In the genomic region with DNA sequence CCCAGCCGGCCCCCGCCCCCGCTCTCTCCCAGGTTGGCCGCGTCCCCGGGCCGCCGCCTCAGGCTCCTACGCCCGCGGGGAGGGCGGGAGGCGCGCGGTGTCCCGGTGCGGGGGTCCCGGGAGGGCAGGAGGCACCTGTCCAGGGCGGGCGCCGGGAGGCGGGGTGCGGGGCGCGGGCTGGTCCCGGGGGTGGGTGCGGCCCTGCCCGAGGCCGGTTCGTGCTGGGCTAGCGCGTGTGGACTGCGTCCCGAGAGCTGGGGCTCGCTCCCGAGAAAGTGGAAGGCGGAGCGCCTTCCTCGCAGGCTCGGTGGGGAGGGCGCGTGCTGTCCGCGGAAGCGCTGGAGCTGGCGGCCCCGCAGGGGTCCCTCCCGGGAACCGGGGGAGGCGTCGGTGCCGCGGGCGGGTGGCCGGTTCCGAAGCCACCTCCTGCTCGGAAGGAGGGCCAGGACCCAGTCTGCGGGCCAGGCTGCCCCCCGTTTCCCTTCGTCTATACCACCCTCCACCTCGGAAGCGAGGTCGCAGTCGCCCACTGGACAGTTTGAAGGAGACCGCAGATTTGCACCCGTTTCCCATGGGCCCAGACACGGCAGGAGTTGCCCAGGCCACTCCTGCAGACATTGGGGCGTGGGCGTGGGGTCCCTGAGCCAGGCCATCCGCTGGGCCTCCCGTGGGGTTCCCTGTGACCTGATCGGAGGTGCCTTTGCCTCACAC, we compare ENCODE assay signal across 8 cellular contexts. TPM values are rescaled to one million over a fixed set of nuclear protein-coding genes. Genes with fewer than 3 reads are reported as not detected.
DNase-seq lines count a peak whose midpoint lies in the region; TF ChIP-seq lines count a peak whose summit lies in the region.

No MANE protein-coding gene starts in this region.

- in situ Hi-C loops in mammary epithelial cell (cut with MboI; ENCODE audit: low sequenced_read_pairs in 2 of 2): no loop called here

- BruUV-seq in mammary epithelial cell (replicated peaks; lab: Mats Ljungman, UMichigan): no TSS peak

- H3K9ac ChIP-seq in mammary epithelial cell (ENCODE audit: insufficient read depth, low read length) (peak overlapping the region; percentile 41), liver (ENCODE audit: low read depth in 1 of 2, low read length in 2 of 2) (peak overlapping the region in 1 of 2 donors; percentile 66)

- H3K79me2 ChIP-seq in mammary epithelial cell (ENCODE audit: insufficient read depth, low read length): peaks cover 84% of the 10 kb centered on the region

- TF ChIP-seq CTCF in C4-2B (conservative IDR thresholded peaks at IDR 0.05): no peak
- no peak for TF ChIP-seq CTCF in mammary epithelial cell (conservative IDR thresholded peaks at IDR 0.05 in 1 of 2, IDR thresholded peaks at IDR 0.05 in 1 of 2; ENCODE audit: extremely low read depth in 1 of 2, insufficient read depth in 1 of 2, low read depth in 1 of 2, low read length in 2 of 2)
- TF ChIP-seq CTCF in liver (IDR thresholded peaks at IDR 0.05; ENCODE audit: low read depth, low read length, missing input control): no peak
- TF ChIP-seq CTCF in testis (IDR thresholded peaks at IDR 0.05): no peak

- DNase-seq in GM19238 (ENCODE audit: insufficient read length, low spot score) (peak; percentile 51), M059J (ENCODE audit: low read depth) (peak; percentile 15), mammary epithelial cell (no peak), testis (no peak), NCI-H226 (no peak), NCI-H446 treated with DMSO at 0.1 percent for 48 hours (lab: John Stamatoyannopoulos, UW) (no peak)

- peaks cover 36% of the 10 kb centered on the region for H3K4me1 ChIP-seq in mammary epithelial cell (ENCODE audit: insufficient read depth, low read length)
- peaks cover 0 to 22% (median 8%) of the 10 kb centered on the region in 4 donors for H3K4me1 ChIP-seq in liver (ENCODE audit: control insufficient read depth in 4 of 4, insufficient read depth in 4 of 4, low read length in 3 of 4)
- H3K4me1 ChIP-seq in testis: peaks cover 36% of the 10 kb centered on the region

- CTCF ChIA-PET in mammary epithelial cell (lab: Charles Lee; ENCODE audit: low non-redundant PET): no interaction called here

- no peaks in the 10 kb centered on the region for H4K20me1 ChIP-seq in mammary epithelial cell (ENCODE audit: insufficient read depth, low read length)

- no peak for TF ChIP-seq POLR2A in testis (IDR thresholded peaks at IDR 0.05)

- WGBS in mammary epithelial cell (ENCODE audit: low coverage, missing lambda C conversion rate): 18% methylated on average over 7 of the region's 72 CpGs
- WGBS in liver: 4% methylated on average over 72 of the region's 72 CpGs
- WGBS in testis, 2 donors: 3 to 10% methylated on average over 6 to 50 of the region's 72 CpGs

- dilution Hi-C loops in mammary epithelial cell (cut with HindIII; ENCODE audit: low sequenced_read_pairs): no loop called here

- H3K27ac ChIP-seq in C4-2B (peak overlapping the region; percentile 97), mammary epithelial cell (ENCODE audit: insufficient read depth, low read depth, low read length) (peak overlapping the region; percentile 43), liver (ENCODE audit: low read depth in 1 of 2, low read length in 2 of 2) (peak overlapping the region in 1 of 2 donors; percentile 45), testis (peak overlapping the region; percentile 72 to 86)

- H3K36me3 ChIP-seq in mammary epithelial cell (ENCODE audit: insufficient read depth, low read length) (no peaks in the 10 kb centered on the region), liver (ENCODE audit: control insufficient read depth in 4 of 4, insufficient read depth in 3 of 4, low read depth in 1 of 4, low read length in 3 of 4) (peaks cover 0 to 2% (median 0%) of the 10 kb centered on the region in 4 donors), testis (ENCODE audit: low read depth, missing control alignments) (no peaks in the 10 kb centered on the region)

- peak overlapping the region; percentile 48 for H2AFZ ChIP-seq in mammary epithelial cell (ENCODE audit: low read depth, low read length)

- no peak for TF ChIP-seq RAD21 in liver (IDR thresholded peaks at IDR 0.05)

- intact Hi-C loops in mammary epithelial cell (cut with micrococcal nuclease) (no loop called here), testis (cut with DNase I; ENCODE audit: low total_unique reads) (no loop called here)

- peak overlapping the region; percentile 84 for H3K4me2 ChIP-seq in mammary epithelial cell (ENCODE audit: insufficient read depth, low read depth, low read length)

- H3K4me3 ChIP-seq in mammary epithelial cell (replicated peaks in 1 of 3; ENCODE audit: insufficient read depth in 1 of 3, low read depth in 2 of 3, low read length in 3 of 3) (peak overlapping the region; percentile 73 to 82 (median 80)), liver (ENCODE audit: low read depth in 1 of 3, low read length in 3 of 3) (peak overlapping the region; percentile 46 to 93 (median 78)), testis (peak overlapping the region; percentile 77 to 91)

- H3K9me3 ChIP-seq in mammary epithelial cell (replicated peaks; ENCODE audit: insufficient read depth, low read length) (no peaks in the 10 kb centered on the region), liver (ENCODE audit: control insufficient read depth in 4 of 4, low read length in 3 of 4) (no peaks in the 10 kb centered on the region), testis (no peaks in the 10 kb centered on the region)

- H3K27me3 ChIP-seq in mammary epithelial cell (ENCODE audit: insufficient read depth, low read length): no peaks in the 10 kb centered on the region
- no peaks in the 10 kb centered on the region for H3K27me3 ChIP-seq in liver (ENCODE audit: control insufficient read depth in 4 of 4, insufficient read depth in 4 of 4, low read length in 3 of 4)
- no peaks in the 10 kb centered on the region for H3K27me3 ChIP-seq in testis

TF ChIP-seq in liver, 16 proteins besides CTCF, POLR2A, EP300 and RAD21:
- TF ChIP-seq, protein P1, sequence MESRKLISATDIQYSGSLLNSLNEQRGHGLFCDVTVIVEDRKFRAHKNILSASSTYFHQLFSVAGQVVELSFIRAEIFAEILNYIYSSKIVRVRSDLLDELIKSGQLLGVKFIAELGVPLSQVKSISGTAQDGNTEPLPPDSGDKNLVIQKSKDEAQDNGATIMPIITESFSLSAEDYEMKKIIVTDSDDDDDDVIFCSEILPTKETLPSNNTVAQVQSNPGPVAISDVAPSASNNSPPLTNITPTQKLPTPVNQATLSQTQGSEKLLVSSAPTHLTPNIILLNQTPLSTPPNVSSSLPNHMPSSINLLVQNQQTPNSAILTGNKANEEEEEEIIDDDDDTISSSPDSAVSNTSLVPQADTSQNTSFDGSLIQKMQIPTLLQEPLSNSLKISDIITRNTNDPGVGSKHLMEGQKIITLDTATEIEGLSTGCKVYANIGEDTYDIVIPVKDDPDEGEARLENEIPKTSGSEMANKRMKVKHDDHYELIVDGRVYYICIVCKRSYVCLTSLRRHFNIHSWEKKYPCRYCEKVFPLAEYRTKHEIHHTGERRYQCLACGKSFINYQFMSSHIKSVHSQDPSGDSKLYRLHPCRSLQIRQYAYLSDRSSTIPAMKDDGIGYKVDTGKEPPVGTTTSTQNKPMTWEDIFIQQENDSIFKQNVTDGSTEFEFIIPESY (IDR thresholded peaks at IDR 0.05): no peak
- TF ChIP-seq GABPA (IDR thresholded peaks at IDR 0.05 in 1 of 2, conservative IDR thresholded peaks at IDR 0.05 in 1 of 2) (no peak), RXRA (IDR thresholded peaks at IDR 0.05) (no peak), ATF3 (IDR thresholded peaks at IDR 0.05) (no peak), SP1 (IDR thresholded peaks at IDR 0.05) (no peak), NR2F2 (IDR thresholded peaks at IDR 0.05) (no peak), TAF1 (conservative IDR thresholded peaks at IDR 0.05) (no peak)

RNA-seq across cellular contexts. Expression of gene ZFYVE21, which starts 0.6 kb away (rescaled TPM):
- 27.6 and 32.3 TPM in 2 replicates for total RNA-seq in M059J (2014; rRNA removed; shearing (Covaris generic))
- total RNA-seq in mammary epithelial cell: 10 to 100 TPM; 64.2 to 65.7 TPM
- 156 TPM for polyA plus RNA-seq in mammary epithelial cell
- polyA minus RNA-seq in mammary epithelial cell: 43.7 TPM
- 10 to 100 TPM; 28.0 to 36.9 TPM for total RNA-seq in liver
- 10 to 100 TPM; 28.2 to 33.3 TPM for polyA plus RNA-seq in liver
- 100 to 1,000 TPM; 194 to 251 TPM for total RNA-seq in testis
- 86.4 TPM for polyA plus RNA-seq in testis (ENCODE audit: insufficient read depth, low read depth, low replicate concordance)

RNA-seq across cellular contexts. Expression of gene XRCC3, which starts 1.0 kb away (rescaled TPM):
- total RNA-seq in M059J (2014; rRNA removed; shearing (Covaris generic)): 28.2 and 29.8 TPM in 2 replicates
- 10 to 100 TPM in 1 of 2 donors, 1 to 10 TPM in 1; 5.2 to 35.4 TPM for total RNA-seq in mammary epithelial cell
- 23.4 TPM for polyA plus RNA-seq in mammary epithelial cell
- polyA minus RNA-seq in mammary epithelial cell: 43.1 TPM
- 10 to 100 TPM in 1 of 2 donors, 1 to 10 TPM in 1; 3.4 to 14.1 TPM for total RNA-seq in liver
- polyA plus RNA-seq in liver: 1 to 10 TPM; 1.7 to 2.2 TPM
- 10 to 100 TPM; 40.3 to 41.1 TPM for total RNA-seq in testis
- 16.6 TPM for polyA plus RNA-seq in testis (ENCODE audit: insufficient read depth, low read depth, low replicate concordance)

Comparison
In these comparisons a context has a peak if more than half of its experiments do, and no peak if none do; other contexts are left out.
1. DNase-seq: peak in GM19238 (single experiment) and M059J (single experiment); none in mammary epithelial cell (single experiment), testis (single experiment), NCI-H226 (single experiment) and NCI-H446 treated with DMSO at 0.1 percent for 48 hours (single experiment).
2. Peak in every context shown above with its lines, with median percentiles within 50 percentile points of each other: H3K4me3 ChIP-seq.